Comparison of ENCODE assay signal across 23 cellular contexts in the genomic region with DNA sequence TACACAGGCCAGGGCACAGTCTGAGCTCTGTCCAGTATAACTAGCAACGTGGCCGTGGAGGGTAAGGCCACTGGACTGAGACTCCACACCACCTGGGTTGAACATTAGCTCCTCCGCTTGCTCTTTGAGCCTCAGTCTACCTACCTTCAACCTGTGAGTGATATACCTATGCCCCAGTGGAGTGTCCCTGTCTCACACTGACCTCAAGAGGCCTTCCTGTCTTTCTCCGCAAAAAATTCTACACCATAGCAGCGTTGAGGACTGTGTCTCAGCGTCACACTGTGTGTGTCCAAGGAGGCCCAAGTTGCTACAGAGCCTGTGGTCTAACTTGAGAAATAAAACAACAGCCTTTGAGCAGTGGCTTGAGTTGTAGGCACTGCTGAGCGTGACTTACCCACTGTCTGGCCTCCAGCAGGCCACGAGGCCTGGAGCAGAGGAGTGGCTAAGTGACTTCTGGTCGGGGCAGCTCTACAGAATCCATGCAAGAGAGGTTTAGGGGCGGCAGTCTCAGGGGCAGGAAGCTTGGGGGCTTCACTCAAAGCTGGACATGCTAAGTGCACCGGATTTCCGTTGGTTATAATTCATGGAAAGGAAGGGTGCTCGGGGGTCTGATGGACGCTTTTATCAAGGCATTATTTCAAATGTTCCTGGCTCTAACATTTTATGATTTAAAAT. TPM values are rescaled to one million over a fixed set of nuclear protein-coding genes. Genes with fewer than 3 reads are reported as not detected.
A peak's percentile ranks its signal among the peaks of the same experiment; 100 is the strongest.
DNase-seq lines count a peak whose midpoint lies in the region; ATAC-seq and TF ChIP-seq lines count a peak whose summit lies in the region.
"Had no signal": no experiment of that assay in that cellular context is flagged by ENCODE, and none has a peak within 500 bp of the region (broad histone marks: within the 10 kb centered on the region; RNA-seq: fewer than 3 reads in every experiment).

No MANE protein-coding gene starts in this region.

- H2BK5ac ChIP-seq in mesenchymal stem cell (ENCODE audit: low read depth, low read length, poor library complexity, severe bottlenecking): no peak overlapping the region

- peak overlapping the region; percentile 33 for H2AK5ac ChIP-seq in mesenchymal stem cell (ENCODE audit: low read length, severe bottlenecking)

- CTCF ChIA-PET in activated B cell treated with CpG ODN at 0.5 μM for 24 hours (lab: Charles Lee): interaction anchor here (1.0 kb wide), 1 partner anchor 89 kb away, joined by 4 read pairs; no protein-coding TSS in a partner anchor

- intact Hi-C loops in activated CD4-positive, alpha-beta T cell treated with anti-CD3 and anti-CD28 coated beads, Interleukin-2, amount 10 ng/mL, durations not matched to agents 24 days and 14 days (cut with micrococcal nuclease): no loop called here
- intact Hi-C loops in activated B cell treated with CpG ODN at 0.5 μM for 24 hours (cut with micrococcal nuclease): loop anchor here (5.0 kb wide), 2 partner anchors 37 to 152 kb away; a partner anchor contains a TSS
- intact Hi-C loops in right cardiac atrium (cut with DNase I): loop anchor here (5.0 to 10.0 kb wide), 6 partner anchors 59 to 159 kb away; no protein-coding TSS in a partner anchor

- no peak overlapping the region for H3K23ac ChIP-seq in mesenchymal stem cell (ENCODE audit: low read length in 2 of 2)

- no peak for DNase-seq in activated CD4-positive, alpha-beta T cell treated with anti-CD3 and anti-CD28 coated beads, Interleukin-2, amount 10 ng/mL, durations not matched to agents 24 days and 14 days
- DNase-seq in activated CD4-positive, alpha-beta T cell treated with anti-CD3 and anti-CD28 coated beads, Interleukin-2, amount 50 U/mL, for 48 hours: no peak
- DNase-seq in activated B cell treated with CpG ODN at 0.5 μM for 24 hours: no peak
- DNase-seq in mesenchymal stem cell: no peak
- no peak for DNase-seq in stimulated activated naive B cell treated with anti-CD40 and anti-IgM and Interleukin-4, amounts not matched to agents 10 μg/mL and 1 μg/mL and 100 μg/mL, for 72 hours
- no peak for DNase-seq in right cardiac atrium
- DNase-seq: 8988T; activated CD4-positive, CD25-positive, alpha-beta regulatory T cell treated with anti-CD3 and anti-CD28 coated beads, Interleukin-2, amount 50 U/mL, for 72 hours; activated effector memory CD4-positive, alpha-beta T cell treated with Interleukin-2 at 50 U/mL for 16 hours; DMS 273 treated with DMSO at 0.1 percent for 48 hours; left colon; MG63; NCI-H1694; NCI-H774; SIG-M5; stimulated activated CD4-positive, alpha-beta T cell treated with anti-CD3 and anti-CD28 coated beads, Interleukin-1b, Interleukin-23, amount 100 ng/mL, for 48 hours; stomach; upper lobe of left lung had no signal

- no peak overlapping the region for H3K9ac ChIP-seq in mesenchymal stem cell (ENCODE audit: low read length)
- H3K9ac ChIP-seq: parathyroid adenoma had no signal

- H3K9me3 Mint-ChIP-seq in activated CD4-positive, alpha-beta T cell treated with anti-CD3 and anti-CD28 coated beads, Interleukin-2, amount 10 ng/mL, durations not matched to agents 24 days and 14 days: peaks cover 13% of the 10 kb centered on the region
- H3K9me3 Mint-ChIP-seq in activated B cell treated with CpG ODN at 0.5 μM for 24 hours: peaks cover 15% of the 10 kb centered on the region
- H3K9me3 Mint-ChIP-seq in stimulated activated naive B cell treated with anti-CD40 and anti-IgM and Interleukin-4, amounts not matched to agents 10 μg/mL and 1 μg/mL and 100 μg/mL, for 72 hours: peaks cover 8 to 11% of the 10 kb centered on the region in 2 donors

- peaks cover 20% of the 10 kb centered on the region for H3K9me3 ChIP-seq in mesenchymal stem cell (ENCODE audit: control insufficient read depth, low read length)
- H3K9me3 ChIP-seq in right cardiac atrium (ENCODE audit: control insufficient read depth, low read length): no peaks in the 10 kb centered on the region

- peaks cover 57% of the 10 kb centered on the region for H3K27me3 Mint-ChIP-seq in activated CD4-positive, alpha-beta T cell treated with anti-CD3 and anti-CD28 coated beads, Interleukin-2, amount 10 ng/mL, durations not matched to agents 24 days and 14 days
- peaks cover 14% of the 10 kb centered on the region for H3K27me3 Mint-ChIP-seq in activated B cell treated with CpG ODN at 0.5 μM for 24 hours
- H3K27me3 Mint-ChIP-seq in stimulated activated naive B cell treated with anti-CD40 and anti-IgM and Interleukin-4, amounts not matched to agents 10 μg/mL and 1 μg/mL and 100 μg/mL, for 72 hours: peaks cover 41 to 53% of the 10 kb centered on the region in 2 donors

- no peak overlapping the region for H2AFZ ChIP-seq in mesenchymal stem cell (ENCODE audit: low read depth, low read length)

- no peak for ATAC-seq in activated B cell treated with CpG ODN at 0.5 μM for 24 hours (ENCODE audit: low read depth)
- no peak for ATAC-seq in stimulated activated naive B cell treated with anti-CD40 and anti-IgM and Interleukin-4, amounts not matched to agents 10 μg/mL and 1 μg/mL and 100 μg/mL, for 72 hours (replicated peaks)
- ATAC-seq in right cardiac atrium: no peak
- ATAC-seq in HG02588 (IDR thresholded peaks at IDR 0.05; ENCODE audit: unreplicated experiment): no peak
- no peak for ATAC-seq in GM19023 (IDR thresholded peaks at IDR 0.05; ENCODE audit: unreplicated experiment)
- ATAC-seq: HepG2 had no signal

- peaks cover 3% of the 10 kb centered on the region for H3K79me1 ChIP-seq in mesenchymal stem cell (replicated peaks; ENCODE audit: low read length, poor library complexity, severe bottlenecking)

- H2BK120ac ChIP-seq in mesenchymal stem cell (ENCODE audit: low read depth, low read length): no peak overlapping the region

- peaks cover 13% of the 10 kb centered on the region for H3K4me1 ChIP-seq in mesenchymal stem cell (ENCODE audit: control insufficient read depth, insufficient read depth, low read depth, low read length)
- H3K4me1 ChIP-seq in right cardiac atrium (ENCODE audit: control insufficient read depth, insufficient read depth, low read length): no peaks in the 10 kb centered on the region

- no peak overlapping the region for H3K4me3 ChIP-seq in mesenchymal stem cell (ENCODE audit: insufficient read depth in 1 of 2, low read depth in 1 of 2, low read length in 2 of 2)
- H3K4me3 ChIP-seq in right cardiac atrium (ENCODE audit: low read length): no peak overlapping the region

- no peak for TF ChIP-seq CTCF in activated B cell treated with CpG ODN at 0.5 μM for 24 hours (IDR thresholded peaks at IDR 0.05)

- no peaks in the 10 kb centered on the region for H3K27me3 ChIP-seq in mesenchymal stem cell (ENCODE audit: control insufficient read depth in 1 of 2, insufficient read depth in 1 of 2, low read length in 2 of 2)
- H3K27me3 ChIP-seq in right cardiac atrium (ENCODE audit: control insufficient read depth, insufficient read depth): no peaks in the 10 kb centered on the region
- H3K27me3 ChIP-seq: MG63 had no signal

- H4K8ac ChIP-seq in mesenchymal stem cell (ENCODE audit: low read length): peak overlapping the region; percentile 14

- no peak overlapping the region for H3K4me2 ChIP-seq in mesenchymal stem cell (ENCODE audit: low read length, poor library complexity, severe bottlenecking)

- POLR2A ChIA-PET in activated B cell treated with CpG ODN at 0.5 μM for 24 hours (lab: Charles Lee): interaction anchor here (4.5 kb wide), 1 partner anchor 69 kb away, joined by 26 read pairs; no protein-coding TSS in a partner anchor

- H3K4ac ChIP-seq in mesenchymal stem cell (ENCODE audit: low read depth in 1 of 2, low read length in 2 of 2): no peak overlapping the region

- no peak overlapping the region for H4K91ac ChIP-seq in mesenchymal stem cell (ENCODE audit: low read length)

- no peak overlapping the region for H3K14ac ChIP-seq in mesenchymal stem cell (ENCODE audit: low read length in 2 of 2)

- H3K27ac ChIP-seq in mesenchymal stem cell (ENCODE audit: low read length, poor library complexity, severe bottlenecking) (no peak overlapping the region), right cardiac atrium (ENCODE audit: low read length) (no peak overlapping the region)
- H3K27ac ChIP-seq: parathyroid adenoma had no signal

- WGBS in mesenchymal stem cell: 90% methylated on average over 12 of the region's 14 CpGs
- WGBS in right cardiac atrium: 91% methylated on average over 14 of the region's 14 CpGs

- no peaks in the 10 kb centered on the region for H3K36me3 ChIP-seq in mesenchymal stem cell (ENCODE audit: control insufficient read depth in 1 of 2, insufficient read depth in 2 of 2, low read depth in 1 of 2, low read length in 2 of 2)
- H3K36me3 ChIP-seq: stomach, upper lobe of left lung had no signal

- no peak overlapping the region for H2BK15ac ChIP-seq in mesenchymal stem cell (ENCODE audit: low read depth, poor library complexity, severe bottlenecking)

- H3K27ac Mint-ChIP-seq in activated CD4-positive, alpha-beta T cell treated with anti-CD3 and anti-CD28 coated beads, Interleukin-2, amount 10 ng/mL, durations not matched to agents 24 days and 14 days: no peak overlapping the region
- peak overlapping the region; percentile 16 for H3K27ac Mint-ChIP-seq in activated B cell treated with CpG ODN at 0.5 μM for 24 hours
- H3K27ac Mint-ChIP-seq in stimulated activated naive B cell treated with anti-CD40 and anti-IgM and Interleukin-4, amounts not matched to agents 10 μg/mL and 1 μg/mL and 100 μg/mL, for 72 hours: no peak overlapping the region
- H3K27ac Mint-ChIP-seq: T-helper 1 cell treated with Interleukin-12 subunit alpha and Interleukin-12 subunit beta and Interleukin-4 antibody, amounts not matched to agents 30 μg/mL and 1 μg/mL, for 36 hours had no signal

- no peak overlapping the region for H3K18ac ChIP-seq in mesenchymal stem cell (ENCODE audit: low read depth in 1 of 2, low read length in 2 of 2)

- peak overlapping the region; percentile 12 for H3K4me3 Mint-ChIP-seq in activated CD4-positive, alpha-beta T cell treated with anti-CD3 and anti-CD28 coated beads, Interleukin-2, amount 10 ng/mL, durations not matched to agents 24 days and 14 days
- H3K4me3 Mint-ChIP-seq in activated B cell treated with CpG ODN at 0.5 μM for 24 hours: peak overlapping the region; percentile 75
- peak overlapping the region; percentile 4 to 58 for H3K4me3 Mint-ChIP-seq in stimulated activated naive B cell treated with anti-CD40 and anti-IgM and Interleukin-4, amounts not matched to agents 10 μg/mL and 1 μg/mL and 100 μg/mL, for 72 hours

- H2BK12ac ChIP-seq in mesenchymal stem cell (ENCODE audit: low read length in 2 of 2): no peak overlapping the region

- no peaks in the 10 kb centered on the region for H3K36me3 Mint-ChIP-seq in activated CD4-positive, alpha-beta T cell treated with anti-CD3 and anti-CD28 coated beads, Interleukin-2, amount 10 ng/mL, durations not matched to agents 24 days and 14 days (ENCODE audit: low read depth)
- peaks cover 4% of the 10 kb centered on the region for H3K36me3 Mint-ChIP-seq in activated B cell treated with CpG ODN at 0.5 μM for 24 hours (ENCODE audit: low read depth)
- peaks cover 24 to 38% of the 10 kb centered on the region in 2 donors for H3K36me3 Mint-ChIP-seq in stimulated activated naive B cell treated with anti-CD40 and anti-IgM and Interleukin-4, amounts not matched to agents 10 μg/mL and 1 μg/mL and 100 μg/mL, for 72 hours

- H3K4me1 Mint-ChIP-seq in activated CD4-positive, alpha-beta T cell treated with anti-CD3 and anti-CD28 coated beads, Interleukin-2, amount 10 ng/mL, durations not matched to agents 24 days and 14 days: peaks cover 12% of the 10 kb centered on the region
- peaks cover 29% of the 10 kb centered on the region for H3K4me1 Mint-ChIP-seq in activated B cell treated with CpG ODN at 0.5 μM for 24 hours
- peaks cover 20 to 54% of the 10 kb centered on the region in 2 donors for H3K4me1 Mint-ChIP-seq in stimulated activated naive B cell treated with anti-CD40 and anti-IgM and Interleukin-4, amounts not matched to agents 10 μg/mL and 1 μg/mL and 100 μg/mL, for 72 hours

RNA-seq across cellular contexts. Expression of a gene that starts 2.0 kb away (rescaled TPM):
- 2.3 and 3.6 TPM in 2 replicates for total RNA-seq in activated CD4-positive, alpha-beta T cell treated with anti-CD3 and anti-CD28 coated beads, Interleukin-2, amount 10 ng/mL, durations not matched to agents 24 days and 14 days
- 16.7 and 19.1 TPM in 2 replicates for total RNA-seq in activated B cell treated with CpG ODN at 0.5 μM for 24 hours
- polyA plus RNA-seq in mesenchymal stem cell (2013, experiment 1 of 2): 81.2 TPM
- 81.4 TPM for polyA plus RNA-seq in mesenchymal stem cell (2013, experiment 2 of 2)
- total RNA-seq in right cardiac atrium: 10 to 100 TPM; 52.2 to 80.4 (median 65.3) TPM
- polyA plus RNA-seq in right cardiac atrium: 64.9 TPM
- total RNA-seq: HepG2 had no signal
- polyA plus RNA-seq: HepG2 had no signal

Comparison
In these comparisons a context has a peak if more than half of its experiments do, and no peak if none do; other contexts are left out.
1. H3K4me3 Mint-ChIP-seq: peak in every context shown above with its lines; median percentile 75 in activated B cell treated with CpG ODN at 0.5 μM for 24 hours; 31 in stimulated activated naive B cell treated with anti-CD40 and anti-IgM and Interleukin-4, amounts not matched to agents 10 μg/mL and 1 μg/mL and 100 μg/mL, for 72 hours; 12 in activated CD4-positive, alpha-beta T cell treated with anti-CD3 and anti-CD28 coated beads, Interleukin-2, amount 10 ng/mL, durations not matched to agents 24 days and 14 days.